In genomic region chrX:14922437-14922836, GRCh38 we compare ENCODE assay signal across 12 cellular contexts. TPM values are rescaled to one million over a fixed set of nuclear protein-coding genes. Genes with fewer than 3 reads are reported as not detected.
DNase-seq lines count a peak whose midpoint lies in the region; ATAC-seq and TF ChIP-seq lines count a peak whose summit lies in the region.
"Had no signal": no experiment of that assay in that cellular context is flagged by ENCODE, and none has a peak within 500 bp of the region (broad histone marks: within the 10 kb centered on the region; RNA-seq: fewer than 3 reads in every experiment).

No MANE protein-coding gene starts in this region.

- no peak overlapping the region for H2AFZ ChIP-seq in fibroblast of lung (ENCODE audit: low read length)

- WGBS in heart left ventricle, 4 donors: 63 to 80% (median 74%) methylated on average over 6 of the region's 6 CpGs

- peaks cover 0 to 6% (median 0%) of the 10 kb centered on the region in 12 donors for H3K4me1 ChIP-seq in heart left ventricle
- peaks cover 45% of the 10 kb centered on the region for H3K4me1 ChIP-seq in SJSA1 (replicated peaks)
- no peaks in the 10 kb centered on the region for H3K4me1 ChIP-seq in fibroblast of lung (ENCODE audit: control insufficient read depth, extremely low read depth, insufficient read depth, low read length)
- H3K4me1 ChIP-seq in skeletal muscle satellite cell (ENCODE audit: control insufficient read depth, insufficient read depth, low read length): peaks cover 16% of the 10 kb centered on the region
- H3K4me1 ChIP-seq: BE2C, upper lobe of left lung had no signal

- intact Hi-C loops in heart left ventricle (cut with DNase I): loop anchor here in 2 of 10 donors (10.0 kb wide), 1 partner anchor 48 kb away; the partner anchor contains the start of genes FANCB (in 2 of the 2) and MOSPD2 (in 2 of the 2)
- intact Hi-C loops in Right ventricle myocardium inferior (cut with DNase I): no loop called here

- TF ChIP-seq CTCF in heart left ventricle (IDR thresholded peaks at IDR 0.05) (no peak), fibroblast of lung (conservative IDR thresholded peaks at IDR 0.05 in 1 of 2, IDR thresholded peaks at IDR 0.05 in 1 of 2; ENCODE audit: low read depth in 1 of 2, low read length in 2 of 2) (no peak)

- H4K20me1 ChIP-seq in fibroblast of lung (ENCODE audit: control insufficient read depth, extremely low read depth, insufficient read depth, low read length): no peaks in the 10 kb centered on the region

- H3K27me3 ChIP-seq in heart left ventricle (no peaks in the 10 kb centered on the region), SJSA1 (replicated peaks) (no peaks in the 10 kb centered on the region), fibroblast of lung (ENCODE audit: control insufficient read depth, insufficient read depth, low read length) (no peaks in the 10 kb centered on the region), skeletal muscle satellite cell (ENCODE audit: control insufficient read depth, insufficient read depth, low read length) (no peaks in the 10 kb centered on the region)
- H3K27me3 ChIP-seq: BE2C, upper lobe of left lung had no signal

- no peaks in the 10 kb centered on the region for H3K9me3 ChIP-seq in heart left ventricle
- no peaks in the 10 kb centered on the region for H3K9me3 ChIP-seq in SJSA1 (replicated peaks)
- H3K9me3 ChIP-seq in fibroblast of lung (ENCODE audit: control insufficient read depth, insufficient read depth, low read depth, low read length): no peaks in the 10 kb centered on the region
- no peaks in the 10 kb centered on the region for H3K9me3 ChIP-seq in skeletal muscle satellite cell (replicated peaks; ENCODE audit: low read length)
- H3K9me3 ChIP-seq: BE2C, upper lobe of left lung had no signal

- H3K36me3 ChIP-seq in heart left ventricle (peaks cover 0 to 31% (median 4%) of the 10 kb centered on the region in 9 donors), SJSA1 (peaks cover 6% of the 10 kb centered on the region; the same call in 1 of the 2 replicates), fibroblast of lung (ENCODE audit: control insufficient read depth, insufficient read depth, low read length) (no peaks in the 10 kb centered on the region), skeletal muscle satellite cell (ENCODE audit: insufficient read depth, low read length) (no peaks in the 10 kb centered on the region)
- H3K36me3 ChIP-seq: BE2C had no signal

- H3K27ac ChIP-seq in heart left ventricle (no peak overlapping the region), SJSA1 (peak overlapping the region; percentile 50), fibroblast of lung (ENCODE audit: insufficient read depth, low read length) (peak overlapping the region; percentile 31)
- H3K27ac ChIP-seq: upper lobe of left lung had no signal

- DNase-seq in heart left ventricle (no peak), Right ventricle myocardium inferior (ENCODE audit: missing footprints) (no peak), SJSA1 (ENCODE audit: low read depth in 1 of 2, low spot score in 2 of 2) (peak; percentile 55 to 66), fibroblast of lung (ENCODE audit: low read depth in 2 of 2) (peak; percentile 67 to 94), T-helper 2 cell (no peak), NCI-H187 (lab: John Stamatoyannopoulos, UW) (no peak)
- DNase-seq: activated naive CD8-positive, alpha-beta T cell treated with anti-CD3 and anti-CD28 coated beads, Interleukin-2, amount 10 ng/mL, durations not matched to agents 7 days and 5 days; BE2C; NCI-H1930; upper lobe of left lung had no signal

- no peak for TF ChIP-seq POLR2A in heart left ventricle (IDR thresholded peaks at IDR 0.05)

- ATAC-seq in heart left ventricle: peak in 3 of 4 donors; percentile 30 to 61 (median 52)
- ATAC-seq in Right ventricle myocardium inferior: no peak
- ATAC-seq in GM19324 (IDR thresholded peaks at IDR 0.05; ENCODE audit: low FRiP score, unreplicated experiment): no peak

- no peak overlapping the region for H3K4me2 ChIP-seq in fibroblast of lung (ENCODE audit: extremely low read depth, insufficient read depth, low read length)
- no peak overlapping the region for H3K4me2 ChIP-seq in skeletal muscle satellite cell (ENCODE audit: low read length)

- no peaks in the 10 kb centered on the region for H3K79me2 ChIP-seq in fibroblast of lung (ENCODE audit: control insufficient read depth, insufficient read depth, low read length)

- H3K9ac ChIP-seq in fibroblast of lung (ENCODE audit: insufficient read depth, low read length) (no peak overlapping the region), skeletal muscle satellite cell (ENCODE audit: low read depth, low read length) (peak overlapping the region; percentile 22)

- no peak overlapping the region for H3K4me3 ChIP-seq in heart left ventricle
- H3K4me3 ChIP-seq in SJSA1: no peak overlapping the region
- no peak overlapping the region for H3K4me3 ChIP-seq in fibroblast of lung (replicated peaks in 1 of 4; ENCODE audit: control extremely low read depth in 1 of 4, insufficient read depth in 1 of 4, low read depth in 3 of 4, low read length in 4 of 4)
- H3K4me3 ChIP-seq in skeletal muscle satellite cell (ENCODE audit: low read length): no peak overlapping the region
- H3K4me3 ChIP-seq: upper lobe of left lung had no signal

RNA-seq across cellular contexts. Expression of gene MOSPD2, which starts 49.2 kb away (rescaled TPM):
- total RNA-seq in heart left ventricle (10 to 100 TPM in 2 of 9 donors, 1 to 10 TPM in 7; 4.4 to 14.7 (median 5.5) TPM), Right ventricle myocardium inferior (5.8 TPM), fibroblast of lung (10.8 and 16.0 TPM in 2 replicates)
- polyA plus RNA-seq in heart left ventricle (1 to 10 TPM; 1.4 to 3.2 TPM), fibroblast of lung (22.6 and 30.2 TPM in 2 replicates)
- 16.6 and 21.7 TPM in 2 replicates for total RNA-seq in SJSA1 (2014; rRNA removed; shearing (Covaris generic))
- polyA plus RNA-seq in fibroblast of lung (2012): 10.0 and 11.9 TPM in 2 replicates
- 2.4 and 11.7 TPM in 2 replicates for polyA minus RNA-seq in fibroblast of lung (ENCODE audit: low replicate concordance)
- 14.2 and 17.9 TPM in 2 replicates for total RNA-seq in skeletal muscle satellite cell (2012; rRNA removed)

RNA-seq across cellular contexts. Expression of gene FANCB, which starts 49.6 kb away (rescaled TPM):
- total RNA-seq in heart left ventricle (1 to 10 TPM in 3 of 9 donors, under 1 TPM in 6; 0.16 to 1.6 (median 0.44) TPM), Right ventricle myocardium inferior (0.54 TPM), fibroblast of lung (6.4 and 7.3 TPM in 2 replicates)
- polyA plus RNA-seq in heart left ventricle (under 1 TPM; 0.11 to 0.28 TPM), fibroblast of lung (1.5 and 3.1 TPM in 2 replicates)
- total RNA-seq in SJSA1 (2014; rRNA removed; shearing (Covaris generic)): 14.4 and 15.0 TPM in 2 replicates
- 0.96 and 1.6 TPM in 2 replicates for polyA plus RNA-seq in fibroblast of lung (2012)
- 0.16 and 0.19 TPM in 2 replicates for polyA minus RNA-seq in fibroblast of lung (ENCODE audit: low replicate concordance)
- total RNA-seq in skeletal muscle satellite cell (2012; rRNA removed): 5.0 and 6.1 TPM in 2 replicates

Comparison
In these comparisons a context has a peak if more than half of its experiments do, and no peak if none do; other contexts are left out.
1. ATAC-seq: peak in heart left ventricle (3 of 4); none in Right ventricle myocardium inferior (single experiment) and GM19324 (single experiment).
2. DNase-seq: peak in SJSA1 (2 of 2) and fibroblast of lung (2 of 2); none in heart left ventricle (0 of 5), Right ventricle myocardium inferior (single experiment), T-helper 2 cell (0 of 5) and NCI-H187 (0 of 2).
3. H3K27ac ChIP-seq: peak in SJSA1 (single experiment) and fibroblast of lung (single experiment); none in heart left ventricle (0 of 12).